Comparison of ENCODE assay signal across 16 cellular contexts in the genomic region with DNA sequence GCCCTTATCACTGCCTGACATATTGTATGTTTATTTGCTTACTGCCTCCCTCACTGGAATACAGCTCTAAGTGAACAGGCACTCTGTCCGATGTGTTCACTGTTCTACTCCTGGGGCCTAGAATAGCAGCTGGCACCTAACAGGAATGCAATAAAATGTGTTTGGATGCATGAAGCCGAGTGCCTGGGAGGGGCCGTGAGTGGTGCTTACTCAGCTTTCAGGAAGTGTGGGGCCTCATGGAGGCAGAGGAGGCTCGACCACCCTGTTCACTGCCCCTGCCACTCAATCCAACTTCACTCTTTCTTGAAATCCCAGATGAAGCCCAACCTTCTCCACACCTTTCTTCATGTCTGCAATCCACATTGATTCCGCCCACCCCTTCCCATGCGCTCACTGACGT. TPM values are rescaled to one million over a fixed set of nuclear protein-coding genes. Genes with fewer than 3 reads are reported as not detected.
A peak's percentile ranks its signal among the peaks of the same experiment; 100 is the strongest.
DNase-seq lines count a peak whose midpoint lies in the region; ATAC-seq and TF ChIP-seq lines count a peak whose summit lies in the region.
"Had no signal": no experiment of that assay in that cellular context is flagged by ENCODE, and none has a peak within 500 bp of the region (broad histone marks: within the 10 kb centered on the region; RNA-seq: fewer than 3 reads in every experiment).

No MANE protein-coding gene starts in this region.

- H3K36me3 ChIP-seq in SJSA1: peaks cover 95% of the 10 kb centered on the region
- H3K36me3 ChIP-seq in osteoblast (ENCODE audit: insufficient read depth, low read length): peaks cover 77% of the 10 kb centered on the region

- TF ChIP-seq CTCF in osteoblast (IDR thresholded peaks at IDR 0.05; ENCODE audit: extremely low read depth, low read depth, low read length) (no peak), GM10248 (IDR thresholded peaks at IDR 0.05; ENCODE audit: control extremely low read depth, extremely low read depth, low read depth, missing control alignments) (no peak)

- H3K27ac ChIP-seq in SJSA1: peak overlapping the region; percentile 58; the same call in 1 of the 2 replicates
- no peak overlapping the region for H3K27ac ChIP-seq in osteoblast (ENCODE audit: low read depth, low read length)
- H3K27ac ChIP-seq: KMS-11 had no signal

- intact Hi-C loops in left ventricle myocardium superior (cut with micrococcal nuclease): no loop called here

- H3K9me3 ChIP-seq in SJSA1 (replicated peaks) (peaks cover 28% of the 10 kb centered on the region), osteoblast (ENCODE audit: low read depth, low read length) (peaks cover 7% of the 10 kb centered on the region)

- POLR2A ChIA-PET in GM10248 (lab: Yijun Ruan, JAX): no interaction called here

- H3K4me2 ChIP-seq in osteoblast (ENCODE audit: insufficient read depth, low read length): no peak overlapping the region
- H3K4me2 ChIP-seq: KMS-11 had no signal

- DNase-seq in Ammon's horn (ENCODE audit: low spot score): peak; percentile 28
- peak; percentile 58 to 66 for DNase-seq in SJSA1 (ENCODE audit: low read depth in 1 of 2, low spot score in 2 of 2)
- DNase-seq in left ventricle myocardium superior: no peak
- peak; percentile 25 for DNase-seq in osteoblast (ENCODE audit: insufficient read length, low spot score, missing footprints)
- DNase-seq in GM10248 (ENCODE audit: extremely low spot score): no peak
- no peak for DNase-seq in NCI-H1694 treated with DMSO at 0.1 percent for 48 hours (lab: John Stamatoyannopoulos, UW)
- DNase-seq in activated CD4-positive, alpha-beta T cell treated with anti-CD3 and anti-CD28 coated beads, Interleukin-2, amount 50 U/mL, for 4 hours: no peak
- DNase-seq: DMS79, MV-4-11, NCI-H1694, NCI-H2081 treated with DMSO at 0.1 percent for 48 hours, NCI-H2171 treated with DMSO at 0.1 percent for 48 hours, NCI-H526 had no signal

- H3K4me1 ChIP-seq in SJSA1 (replicated peaks): peaks cover 33% of the 10 kb centered on the region
- H3K4me1 ChIP-seq in osteoblast (ENCODE audit: insufficient read depth, low read length): no peaks in the 10 kb centered on the region
- H3K4me1 ChIP-seq: HAP-1 had no signal

- no peak overlapping the region for H2AFZ ChIP-seq in osteoblast (ENCODE audit: low read length)

- no peak overlapping the region for H3K4me3 ChIP-seq in SJSA1
- H3K4me3 ChIP-seq in osteoblast (ENCODE audit: insufficient read depth, low read length): no peak overlapping the region
- H3K4me3 ChIP-seq: HAP-1 had no signal

- H3K79me2 ChIP-seq in osteoblast (ENCODE audit: insufficient read depth, low read length): peaks cover 3% of the 10 kb centered on the region

- H3K27me3 ChIP-seq in SJSA1 (replicated peaks): no peaks in the 10 kb centered on the region
- H3K27me3 ChIP-seq in osteoblast (ENCODE audit: insufficient read depth, low read length): no peaks in the 10 kb centered on the region

- peak; percentile 52 for ATAC-seq in left ventricle myocardium superior
- ATAC-seq in GM18907 (IDR thresholded peaks at IDR 0.05; ENCODE audit: unreplicated experiment): no peak

- CTCF ChIA-PET in GM10248 (lab: Yijun Ruan, JAX): no interaction called here

- peaks cover 3% of the 10 kb centered on the region for H4K20me1 ChIP-seq in osteoblast (ENCODE audit: insufficient read depth, low read length)

RNA-seq across cellular contexts. Expression of gene TBC1D9B, which starts 21.5 kb away (rescaled TPM):
- 41.9 and 43.2 TPM in 2 replicates for total RNA-seq in SJSA1 (2014; rRNA removed; shearing (Covaris generic))
- total RNA-seq in left ventricle myocardium superior (37.1 TPM), osteoblast (89.4 and 90.2 TPM in 2 replicates)

RNA-seq across cellular contexts. Expression of gene MRNIP, which starts 27.6 kb away (rescaled TPM):
- 10.4 and 17.7 TPM in 2 replicates for total RNA-seq in SJSA1 (2014; rRNA removed; shearing (Covaris generic))
- total RNA-seq in left ventricle myocardium superior (14.8 TPM), osteoblast (10.1 and 12.7 TPM in 2 replicates)

Comparison
In these comparisons a context has a peak if more than half of its experiments do, and no peak if none do; other contexts are left out.
1. DNase-seq: peak in Ammon's horn (single experiment), SJSA1 (2 of 2) and osteoblast (single experiment); none in left ventricle myocardium superior (single experiment), GM10248 (single experiment), NCI-H1694 treated with DMSO at 0.1 percent for 48 hours (single experiment) and activated CD4-positive, alpha-beta T cell treated with anti-CD3 and anti-CD28 coated beads, Interleukin-2, amount 50 U/mL, for 4 hours (0 of 2).